In genomic region chr1:23693599-23693998, GRCh38 we compare ENCODE assay signal across 9 cellular contexts. TPM values are rescaled to one million over a fixed set of nuclear protein-coding genes. Genes with fewer than 3 reads are reported as not detected.
A peak's percentile ranks its signal among the peaks of the same experiment; 100 is the strongest.
DNase-seq lines count a peak whose midpoint lies in the region; FAIRE-seq and TF ChIP-seq lines count a peak whose summit lies in the region.
"Had no signal": no experiment of that assay in that cellular context is flagged by ENCODE, and none has a peak within 500 bp of the region (broad histone marks: within the 10 kb centered on the region; RNA-seq: fewer than 3 reads in every experiment).

No MANE protein-coding gene starts in this region.

- H3F3A ChIP-seq in PC-9 (ENCODE audit: insufficient read depth, low read depth), result peaks cover 41% of the 10 kb centered on the region; the same call in 1 of the 2 replicates

- H3K9ac ChIP-seq in endocrine pancreas (ENCODE audit: control insufficient read depth, insufficient read depth, low read length), result no peak overlapping the region

- TF ChIP-seq CTCF in PC-9 (conservative IDR thresholded peaks at IDR 0.05) (no peak), osteocyte (IDR thresholded peaks at IDR 0.05) (no peak), WERI-Rb-1 (IDR thresholded peaks at IDR 0.05; ENCODE audit: low read depth, low read length) (no peak)

- BruUV-seq in PC-9 (replicated peaks; lab: Mats Ljungman, UMichigan), result no TSS peak

- H3K27ac Mint-ChIP-seq in osteocyte (ENCODE audit: unreplicated experiment), result peak overlapping the region; percentile 35

- H3K27ac ChIP-seq in PC-9 (no peak overlapping the region), WERI-Rb-1 (no peak overlapping the region)

- no peaks in the 10 kb centered on the region for H3K9me3 Mint-ChIP-seq in osteocyte (ENCODE audit: unreplicated experiment)

- H3K27me3 ChIP-seq in PC-9 (ENCODE audit: insufficient read depth, low read depth) (no peaks in the 10 kb centered on the region), endocrine pancreas (ENCODE audit: control insufficient read depth, insufficient read depth, low read length) (no peaks in the 10 kb centered on the region), WERI-Rb-1 (ENCODE audit: insufficient read depth, low read depth, severe bottlenecking) (no peaks in the 10 kb centered on the region)

- peak overlapping the region; percentile 89 for H3K4me2 ChIP-seq in PC-9

- H3K4me1 ChIP-seq in PC-9 (replicated peaks; ENCODE audit: insufficient read depth) (peaks cover 25% of the 10 kb centered on the region), endocrine pancreas (ENCODE audit: control insufficient read depth, insufficient read depth, low read length) (peaks cover 6% of the 10 kb centered on the region)

- H3K36me3 Mint-ChIP-seq in osteocyte (ENCODE audit: unreplicated experiment), result peaks cover 57% of the 10 kb centered on the region

- no peaks in the 10 kb centered on the region for H3K9me3 ChIP-seq in PC-9 (ENCODE audit: insufficient read depth, low read depth)
- H3K9me3 ChIP-seq in endocrine pancreas (ENCODE audit: control insufficient read depth, low read length), result no peaks in the 10 kb centered on the region
- peaks cover 3% of the 10 kb centered on the region for H3K9me3 ChIP-seq in WERI-Rb-1 (ENCODE audit: severe bottlenecking)

- H3K9me2 ChIP-seq in PC-9 (ENCODE audit: insufficient read depth), result no peaks in the 10 kb centered on the region

- CTCF ChIA-PET in PC-9 (lab: Charles Lee), result no interaction called here

- H3K4me3 Mint-ChIP-seq in osteocyte (ENCODE audit: unreplicated experiment), result peak overlapping the region; percentile 94

- POLR2A ChIA-PET in PC-9 (lab: Charles Lee; ENCODE audit: unreplicated experiment), result no interaction called here

- no peak for FAIRE-seq in GM12891 (lab: Jason Lieb, UNC)

- TF ChIP-seq POLR2A in GM12891 (IDR thresholded peaks at IDR 0.05; ENCODE audit: low read depth, low read length), result no peak

- peaks cover 47% of the 10 kb centered on the region for H3K4me1 Mint-ChIP-seq in osteocyte (ENCODE audit: unreplicated experiment)

- DNase-seq in GM12891 (ENCODE audit: insufficient read length, low spot score) (no peak), PC-9 (no peak), osteocyte (ENCODE audit: extremely low spot score, unreplicated experiment) (no peak), T-helper 9 cell (no peak), WERI-Rb-1 (no peak), GOT3 (lab: John Stamatoyannopoulos, UW) (no peak)
- DNase-seq: amygdala, KBM-7 had no signal

- peaks cover 61% of the 10 kb centered on the region for H4K20me1 ChIP-seq in PC-9 (ENCODE audit: insufficient read depth)

- H3K36me3 ChIP-seq in PC-9 (ENCODE audit: low read depth) (peaks cover 47% of the 10 kb centered on the region), endocrine pancreas (ENCODE audit: control insufficient read depth, insufficient read depth, low read length) (peaks cover 8% of the 10 kb centered on the region), WERI-Rb-1 (peaks cover 67% of the 10 kb centered on the region)

- no peak overlapping the region for H2AFZ ChIP-seq in PC-9

- peak overlapping the region; percentile 97 for H3K4me3 ChIP-seq in PC-9
- H3K4me3 ChIP-seq in endocrine pancreas (ENCODE audit: control insufficient read depth, insufficient read depth, low read length), result peak overlapping the region; percentile 87
- H3K4me3 ChIP-seq in WERI-Rb-1 (ENCODE audit: low read depth, low read length), result no peak overlapping the region

- H3K27me3 Mint-ChIP-seq in osteocyte (ENCODE audit: unreplicated experiment), result no peaks in the 10 kb centered on the region

- peaks cover 71% of the 10 kb centered on the region for H3K79me2 ChIP-seq in PC-9 (ENCODE audit: low read depth)

- intact Hi-C loops in PC-9 (cut with micrococcal nuclease; ENCODE audit: unreplicated experiment), result loop anchor here (5.0 kb wide), 1 partner anchor 49 kb away; the partner anchor contains the start of gene ELOA

TF ChIP-seq in GM12891, 5 proteins besides CTCF, POLR2A, EP300 and RAD21:
- TF ChIP-seq TAF1 (IDR thresholded peaks at IDR 0.05; ENCODE audit: low read depth, low read length) (no peak), POU2F2 (IDR thresholded peaks at IDR 0.05; ENCODE audit: low read depth, low read length) (no peak), POLR2AphosphoS5 (IDR thresholded peaks at IDR 0.05; ENCODE audit: low read depth, low read length) (0 out of 2 replicates have a peak, but pooled peaks have one; percentile 35)

RNA-seq across cellular contexts. Expression of gene RPL11, which starts 2.0 kb away (rescaled TPM):
- polyA plus RNA-seq in GM12891 (2012; ENCODE audit: low read depth, missing spikeins), result 6,058 TPM
- total RNA-seq in PC-9 (2021), result 1,015 and 1,205 TPM in 2 replicates
- 823 and 843 TPM in 2 replicates for total RNA-seq in osteocyte

RNA-seq across cellular contexts. Expression of gene ELOA, which starts 49.7 kb away (rescaled TPM):
- polyA plus RNA-seq in GM12891 (2012; ENCODE audit: low read depth, missing spikeins), result 25.3 TPM
- total RNA-seq in PC-9 (2021) (26.2 and 26.4 TPM in 2 replicates), osteocyte (41.4 and 47.0 TPM in 2 replicates)
